ENCODE assay signal across 13 cellular contexts in genomic region chr10:44696496-44696895, GRCh38.
DNase-seq lines count a peak whose midpoint lies in the region; ATAC-seq, FAIRE-seq and TF ChIP-seq lines count a peak whose summit lies in the region.
"Had no signal": no experiment of that assay in that cellular context is flagged by ENCODE, and none has a peak within 500 bp of the region (broad histone marks: within the 10 kb centered on the region; RNA-seq: fewer than 3 reads in every experiment).

No MANE protein-coding gene starts in this region.

- no peak for TF ChIP-seq CTCF in AG09319 (IDR thresholded peaks at IDR 0.05; ENCODE audit: low read depth, low read length)
- TF ChIP-seq CTCF in NB4 (IDR thresholded peaks at IDR 0.05; ENCODE audit: low read depth, low read length), result no peak
- TF ChIP-seq CTCF in fibroblast of mammary gland (conservative IDR thresholded peaks at IDR 0.05; ENCODE audit: control insufficient read depth, insufficient read depth, low read depth, low read length), result no peak
- TF ChIP-seq CTCF in neural crest cell (conservative IDR thresholded peaks at IDR 0.05), result no peak
- TF ChIP-seq CTCF in WERI-Rb-1 (IDR thresholded peaks at IDR 0.05; ENCODE audit: low read depth, low read length), result no peak

- H3K4me1 Mint-ChIP-seq in neural crest cell, result peaks cover 3% of the 10 kb centered on the region
- no peaks in the 10 kb centered on the region for H3K4me1 Mint-ChIP-seq in stimulated activated naive B cell treated with anti-CD40 and anti-IgM and Interleukin-4, amounts not matched to agents 10 μg/mL and 1 μg/mL and 100 μg/mL, for 72 hours
- H3K4me1 Mint-ChIP-seq: CD4-positive, CD25-positive, alpha-beta regulatory T cell had no signal

- no peak for TF ChIP-seq POLR2A in NB4 (IDR thresholded peaks at IDR 0.05; ENCODE audit: extremely low read depth, insufficient read length)

- H3K36me3 Mint-ChIP-seq in neural crest cell (ENCODE audit: low read depth), result no peaks in the 10 kb centered on the region
- H3K36me3 Mint-ChIP-seq in stimulated activated naive B cell treated with anti-CD40 and anti-IgM and Interleukin-4, amounts not matched to agents 10 μg/mL and 1 μg/mL and 100 μg/mL, for 72 hours, result no peaks in the 10 kb centered on the region
- H3K36me3 Mint-ChIP-seq: CD4-positive, CD25-positive, alpha-beta regulatory T cell had no signal

- no peak overlapping the region for H3K4me3 Mint-ChIP-seq in neural crest cell
- no peak overlapping the region for H3K4me3 Mint-ChIP-seq in stimulated activated naive B cell treated with anti-CD40 and anti-IgM and Interleukin-4, amounts not matched to agents 10 μg/mL and 1 μg/mL and 100 μg/mL, for 72 hours
- H3K4me3 Mint-ChIP-seq: CD4-positive, CD25-positive, alpha-beta regulatory T cell had no signal

- no peaks in the 10 kb centered on the region for H3K27me3 Mint-ChIP-seq in neural crest cell (ENCODE audit: low read depth)
- H3K27me3 Mint-ChIP-seq in stimulated activated naive B cell treated with anti-CD40 and anti-IgM and Interleukin-4, amounts not matched to agents 10 μg/mL and 1 μg/mL and 100 μg/mL, for 72 hours, result peaks cover 0 to 3% of the 10 kb centered on the region in 2 donors
- H3K27me3 Mint-ChIP-seq: CD4-positive, CD25-positive, alpha-beta regulatory T cell had no signal

- H3K9me3 ChIP-seq in small intestine (ENCODE audit: control insufficient read depth, low read depth), result no peaks in the 10 kb centered on the region
- no peaks in the 10 kb centered on the region for H3K9me3 ChIP-seq in WERI-Rb-1 (ENCODE audit: severe bottlenecking)

- peak; percentile 95 for DNase-seq in AG09319 (ENCODE audit: extremely low read depth, low read depth)
- peak; percentile 12 for DNase-seq in NB4 (ENCODE audit: low read depth)
- peak; percentile 96 for DNase-seq in fibroblast of mammary gland (ENCODE audit: low read depth)
- DNase-seq in neural crest cell (ENCODE audit: low read depth, low spot score), result no peak
- DNase-seq in small intestine, result no peak
- no peak for DNase-seq in stimulated activated naive B cell treated with anti-CD40 and anti-IgM and Interleukin-4, amounts not matched to agents 10 μg/mL and 1 μg/mL and 100 μg/mL, for 72 hours
- no peak for DNase-seq in WERI-Rb-1
- DNase-seq: brain microvascular endothelial cell; CD4-positive, CD25-positive, alpha-beta regulatory T cell; NCI-H2081 had no signal

- no peak for FAIRE-seq in small intestine (lab: Jason Lieb, UNC)

- WGBS in small intestine, 3 donors, result 62 to 91% (median 83%) methylated on average over 6 of the region's 6 CpGs

- ATAC-seq in stimulated activated naive B cell treated with anti-CD40 and anti-IgM and Interleukin-4, amounts not matched to agents 10 μg/mL and 1 μg/mL and 100 μg/mL, for 72 hours (replicated peaks), result no peak
- no peak for ATAC-seq in HG03432 (IDR thresholded peaks at IDR 0.05; ENCODE audit: unreplicated experiment)

- H3K4me1 ChIP-seq in small intestine (ENCODE audit: control insufficient read depth in 2 of 2, insufficient read depth in 1 of 2, low read depth in 1 of 2, low read length in 1 of 2), result no peaks in the 10 kb centered on the region
- H3K4me1 ChIP-seq: esophagus muscularis mucosa had no signal

- H3K36me3 ChIP-seq in small intestine (ENCODE audit: control insufficient read depth in 2 of 2, insufficient read depth in 2 of 2, low read length in 2 of 2), result no peaks in the 10 kb centered on the region
- no peaks in the 10 kb centered on the region for H3K36me3 ChIP-seq in WERI-Rb-1
- H3K36me3 ChIP-seq: brain microvascular endothelial cell, esophagus muscularis mucosa had no signal

- peak overlapping the region; percentile 27 for H3K27ac Mint-ChIP-seq in neural crest cell (ENCODE audit: unreplicated experiment)
- no peak overlapping the region for H3K27ac Mint-ChIP-seq in stimulated activated naive B cell treated with anti-CD40 and anti-IgM and Interleukin-4, amounts not matched to agents 10 μg/mL and 1 μg/mL and 100 μg/mL, for 72 hours
- H3K27ac Mint-ChIP-seq: CD4-positive, CD25-positive, alpha-beta regulatory T cell had no signal

- no peak overlapping the region for H3K4me3 ChIP-seq in NB4 (ENCODE audit: low read depth, low read length)
- H3K4me3 ChIP-seq in fibroblast of mammary gland (ENCODE audit: control insufficient read depth, low read depth, low read length), result no peak overlapping the region
- H3K4me3 ChIP-seq in small intestine (ENCODE audit: low read depth in 1 of 2, low read length in 2 of 2), result no peak overlapping the region
- no peak overlapping the region for H3K4me3 ChIP-seq in WERI-Rb-1 (ENCODE audit: low read depth, low read length)
- H3K4me3 ChIP-seq: esophagus muscularis mucosa, lung had no signal

- H3K27ac ChIP-seq in small intestine (ENCODE audit: low read depth in 1 of 2, low read length in 1 of 2), result no peak overlapping the region
- H3K27ac ChIP-seq in WERI-Rb-1, result no peak overlapping the region
- H3K27ac ChIP-seq: brain microvascular endothelial cell, esophagus muscularis mucosa had no signal

- H3K27me3 ChIP-seq in small intestine (ENCODE audit: control insufficient read depth in 2 of 2, insufficient read depth in 2 of 2, low read length in 2 of 2) (no peaks in the 10 kb centered on the region), WERI-Rb-1 (ENCODE audit: insufficient read depth, low read depth, severe bottlenecking) (peaks cover 53% of the 10 kb centered on the region)
- H3K27me3 ChIP-seq: brain microvascular endothelial cell, esophagus muscularis mucosa had no signal

- H3K9me3 Mint-ChIP-seq in neural crest cell, result peaks cover 2% of the 10 kb centered on the region
- peaks cover 8% of the 10 kb centered on the region in 2 donors for H3K9me3 Mint-ChIP-seq in stimulated activated naive B cell treated with anti-CD40 and anti-IgM and Interleukin-4, amounts not matched to agents 10 μg/mL and 1 μg/mL and 100 μg/mL, for 72 hours

Comparison
In these comparisons a context has a peak if more than half of its experiments do, and no peak if none do; other contexts are left out.
1. DNase-seq: peak in AG09319 (single experiment), NB4 (single experiment) and fibroblast of mammary gland (single experiment); none in neural crest cell (single experiment), small intestine (single experiment), stimulated activated naive B cell treated with anti-CD40 and anti-IgM and Interleukin-4, amounts not matched to agents 10 μg/mL and 1 μg/mL and 100 μg/mL, for 72 hours (single experiment) and WERI-Rb-1 (single experiment).